ENCODE assay signal across 18 cellular contexts in the genomic region with DNA sequence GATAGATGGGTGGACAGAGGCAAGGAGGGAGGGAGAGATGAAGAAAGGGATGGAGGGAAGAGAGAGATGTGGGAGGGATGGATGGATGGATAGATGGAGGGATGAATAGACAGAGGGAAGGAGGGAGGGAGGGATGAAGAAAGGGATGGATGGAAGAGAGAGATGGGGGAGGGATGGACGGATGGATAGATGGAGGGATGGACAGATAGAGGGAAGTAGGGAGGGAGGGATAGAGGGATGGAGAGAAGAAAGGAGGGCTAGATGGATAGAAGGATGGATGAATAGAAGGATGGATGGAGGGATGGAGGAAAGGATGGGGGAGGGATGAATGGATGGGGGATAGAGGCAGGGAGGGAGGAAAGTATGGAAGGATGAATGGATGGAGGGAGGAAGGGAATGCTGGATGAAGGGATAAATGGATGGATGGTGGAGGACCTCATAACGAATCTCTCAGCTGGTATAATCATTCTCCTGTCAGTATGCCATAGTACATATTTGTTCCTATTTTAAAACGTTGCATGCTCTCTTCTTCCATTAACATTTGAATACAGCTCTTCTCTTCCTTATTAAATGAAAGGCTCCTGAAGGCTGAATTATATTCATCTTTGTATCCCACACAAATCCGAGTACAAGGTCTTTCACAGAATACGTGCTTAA.
"Had no signal": no experiment of that assay in that cellular context is flagged by ENCODE, and none has a peak within 500 bp of the region (broad histone marks: within the 10 kb centered on the region; RNA-seq: fewer than 3 reads in every experiment).

No MANE protein-coding gene starts in this region.

- H3K4me1 ChIP-seq: body of pancreas, foreskin keratinocyte had no signal

- H3K9me3 Mint-ChIP-seq: T-cell had no signal

- H3K27me3 Mint-ChIP-seq: stimulated activated naive CD8-positive, alpha-beta T cell treated with anti-CD3 and anti-CD28 coated beads, Interleukin-15, Interleukin-2, amounts not matched to agents 100 ng/mL and 50 ng/mL, for 24 hours; T-cell had no signal

- H3K27me3 ChIP-seq: body of pancreas, cardiac muscle cell, foreskin keratinocyte, tibial nerve had no signal

- H3K4me3 ChIP-seq: body of pancreas, cardiac muscle cell, mucosa of descending colon, tibial nerve had no signal

- H3K27ac ChIP-seq: body of pancreas, cardiac muscle cell, foreskin keratinocyte, tibial nerve, WERI-Rb-1 had no signal

- ATAC-seq: body of pancreas, foreskin keratinocyte, left colon, mucosa of descending colon, T-cell had no signal

- DNase-seq: activated CD4-positive, CD25-positive, alpha-beta regulatory T cell treated with anti-CD3 and anti-CD28 coated beads, Interleukin-2, amount 50 U/mL, for 72 hours; activated CD8-positive, alpha-beta memory T cell treated with anti-CD3 and anti-CD28 coated beads, Interleukin-2, amount 50 U/mL, for 48 hours; activated gamma-delta T cell; activated T-cell treated with anti-CD3 and anti-CD28 coated beads, Interleukin-2, amount 50 U/mL, for 48 hours; body of pancreas; dermis blood vessel endothelial cell; effector CD8-positive, alpha-beta T cell; foreskin keratinocyte; left colon; mesendoderm; mucosa of descending colon; stimulated activated CD4-positive, alpha-beta T cell treated with anti-CD3 and anti-CD28 coated beads, Interleukin-4, amount 100 ng/mL, for 1 hour; T-cell; WERI-Rb-1 had no signal

- H3K36me3 ChIP-seq: cardiac muscle cell, tibial nerve, WERI-Rb-1 had no signal

- H3K9me3 ChIP-seq: body of pancreas, mucosa of descending colon, tibial nerve had no signal

- H3K4me3 Mint-ChIP-seq: neural crest cell; stimulated activated naive CD8-positive, alpha-beta T cell treated with anti-CD3 and anti-CD28 coated beads, Interleukin-15, Interleukin-2, amounts not matched to agents 100 ng/mL and 50 ng/mL, for 24 hours; T-cell had no signal
